8 cellular contexts compared by ENCODE assay signal in genomic region chr10:124827474-124827873, GRCh38. TPM values are rescaled to one million over a fixed set of nuclear protein-coding genes. Genes with fewer than 3 reads are reported as not detected.
A peak's percentile ranks its signal among the peaks of the same experiment; 100 is the strongest.
DNase-seq lines count a peak whose midpoint lies in the region; ATAC-seq and TF ChIP-seq lines count a peak whose summit lies in the region.

No MANE protein-coding gene starts in this region.

- DNase-seq in G401 (ENCODE audit: low spot score) = peak; percentile 26
- peak; percentile 22 for DNase-seq in hepatic stellate cell (ENCODE audit: low spot score)
- DNase-seq in effector memory CD4-positive, alpha-beta T cell = no peak
- DNase-seq in midbrain (lab: John Stamatoyannopoulos, UW) = no peak
- no peak for DNase-seq in DMS153 treated with DMSO at 0.1 percent for 48 hours (lab: John Stamatoyannopoulos, UW; ENCODE audit: unreplicated experiment)

- no peak overlapping the region for H2AFZ ChIP-seq in SU-DHL-6 (ENCODE audit: low read depth, low read length, severe bottlenecking)

- no peaks in the 10 kb centered on the region for H3K4me1 ChIP-seq in effector memory CD4-positive, alpha-beta T cell (ENCODE audit: control insufficient read depth, insufficient read depth, low read length, poor library complexity, severe bottlenecking)

- H3K4me2 ChIP-seq in SU-DHL-6 (ENCODE audit: low read depth, low read length, poor library complexity, severe bottlenecking) = no peak overlapping the region

- no peaks in the 10 kb centered on the region for H4K20me1 ChIP-seq in SU-DHL-6 (ENCODE audit: low read depth, low read length)

- H3K9me2 ChIP-seq in SU-DHL-6 (replicated peaks; ENCODE audit: insufficient read depth, low read length) = no peaks in the 10 kb centered on the region

- in situ Hi-C loops in G401 (cut with HindIII; ENCODE audit: low sequenced_read_pairs) = no loop called here

- peaks cover 11% of the 10 kb centered on the region; the same call in 1 of the 2 replicates for H3F3A ChIP-seq in SU-DHL-6 (ENCODE audit: insufficient read depth)

- no peak overlapping the region for H3K4me3 ChIP-seq in SU-DHL-6 (ENCODE audit: insufficient read depth, low read length, poor library complexity, severe bottlenecking)
- H3K4me3 ChIP-seq in effector memory CD4-positive, alpha-beta T cell (ENCODE audit: insufficient read depth, low read depth, low read length, poor library complexity, severe bottlenecking) = no peak overlapping the region

- peak; percentile 62 for TF ChIP-seq CTCF in 22Rv1 (IDR thresholded peaks at IDR 0.05)
- TF ChIP-seq CTCF in SU-DHL-6 (IDR thresholded peaks at IDR 0.05; ENCODE audit: insufficient read depth, low read length, poor library complexity, severe bottlenecking) = peak; percentile 50

- ATAC-seq in HG03095 (IDR thresholded peaks at IDR 0.05; ENCODE audit: unreplicated experiment) = no peak

- no peak overlapping the region for H3K9ac ChIP-seq in SU-DHL-6 (ENCODE audit: low read length)

- no peaks in the 10 kb centered on the region for H3K79me2 ChIP-seq in SU-DHL-6 (ENCODE audit: insufficient read depth, low read length)

- no peaks in the 10 kb centered on the region for H3K9me3 ChIP-seq in SU-DHL-6 (ENCODE audit: insufficient read depth, low read length)
- no peaks in the 10 kb centered on the region for H3K9me3 ChIP-seq in effector memory CD4-positive, alpha-beta T cell (ENCODE audit: control insufficient read depth, low read length)

- H3K27ac ChIP-seq in 22Rv1 (no peak overlapping the region), SU-DHL-6 (ENCODE audit: low read depth, low read length) (no peak overlapping the region)
- H3K27ac ChIP-seq in effector memory CD4-positive, alpha-beta T cell (ENCODE audit: insufficient read depth, low read length, poor library complexity, severe bottlenecking) = no peak overlapping the region

- peaks cover 30% of the 10 kb centered on the region for H3K36me3 ChIP-seq in SU-DHL-6 (ENCODE audit: low read length)
- peaks cover 56% of the 10 kb centered on the region for H3K36me3 ChIP-seq in effector memory CD4-positive, alpha-beta T cell (ENCODE audit: control insufficient read depth, insufficient read depth, low read length)

- H3K27me3 ChIP-seq in SU-DHL-6 (ENCODE audit: low read length) = no peaks in the 10 kb centered on the region
- no peaks in the 10 kb centered on the region for H3K27me3 ChIP-seq in effector memory CD4-positive, alpha-beta T cell (replicated peaks; ENCODE audit: control insufficient read depth, insufficient read depth, low read length, poor library complexity, severe bottlenecking)

RNA-seq across cellular contexts. Expression of gene ABRAXAS2, which starts 25.9 kb away (rescaled TPM):
- 11.4 and 16.8 TPM in 2 replicates for total RNA-seq in G401 (2014; rRNA removed; shearing (Covaris generic))

RNA-seq across cellular contexts. Expression of gene EEF1AKMT2, which starts 35.8 kb away (rescaled TPM):
- 35.6 and 35.8 TPM in 2 replicates for total RNA-seq in G401 (2014; rRNA removed; shearing (Covaris generic))

Comparison
In these comparisons a context has a peak if more than half of its experiments do, and no peak if none do; other contexts are left out.
1. DNase-seq: peak in G401 (single experiment) and hepatic stellate cell (single experiment); none in effector memory CD4-positive, alpha-beta T cell (0 of 3), midbrain (single experiment) and DMS153 treated with DMSO at 0.1 percent for 48 hours (single experiment).